Comparison of ENCODE assay signal across 23 cellular contexts in the genomic region with DNA sequence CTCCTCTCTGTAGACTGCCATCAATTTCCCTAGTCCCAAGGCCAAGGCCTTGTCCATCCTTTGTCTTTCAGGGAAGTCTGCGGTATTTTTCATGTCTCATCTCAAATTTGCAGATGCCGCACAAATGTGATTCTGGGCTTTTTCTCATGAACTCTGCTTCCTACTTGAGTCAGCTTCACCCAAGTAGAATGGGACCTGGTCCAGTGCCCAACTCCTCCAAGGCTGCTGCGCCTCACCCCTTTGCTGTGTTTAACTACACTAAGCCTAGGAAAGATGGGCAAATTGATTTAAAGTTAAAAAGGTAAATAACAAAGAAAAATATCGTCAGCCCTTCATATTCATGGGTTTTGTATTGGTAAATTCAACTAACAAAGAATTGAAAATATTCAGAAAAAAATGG.
"Had no signal": no experiment of that assay in that cellular context is flagged by ENCODE, and none has a peak within 500 bp of the region (broad histone marks: within the 10 kb centered on the region; RNA-seq: fewer than 3 reads in every experiment).

No MANE protein-coding gene starts in this region.

- H3K4me1 ChIP-seq: stomach, suprapubic skin, testis, tibial artery, tibial nerve, transverse colon, upper lobe of left lung, upper lobe of right lung, uterus, vagina had no signal

- H3K27me3 ChIP-seq: stomach, testis, tibial artery, tibial nerve, transverse colon, upper lobe of left lung, upper lobe of right lung, uterus, vagina had no signal

- H3K9me3 ChIP-seq: testis, upper lobe of right lung, uterus, vagina had no signal

- DNase-seq: stimulated activated CD4-positive, alpha-beta T cell treated with anti-CD3 and anti-CD28 coated beads, Interleukin-2, amount 100 ng/mL, for 48 hours; stimulated activated CD4-positive, alpha-beta T cell treated with anti-CD3 and anti-CD28 coated beads, Interleukin-4, amount 100 ng/mL, for 1 hour; stimulated activated CD4-positive, alpha-beta T cell treated with anti-CD3 and anti-CD28 coated beads, Interleukin-4, amount 100 ng/mL, for 24 hours; stimulated activated CD4-positive, alpha-beta T cell treated with anti-CD3 and anti-CD28 coated beads, Interleukin-4, amount 100 ng/mL, for 4 hours; stimulated activated CD8-positive, alpha-beta memory T cell treated with anti-CD3 and anti-CD28 coated beads, Interleukin-4, amount 100 ng/mL, for 48 hours; stimulated activated naive B cell treated with anti-CD40 and anti-IgM and Interleukin-4, amounts not matched to agents 10 μg/mL and 1 μg/mL and 100 μg/mL, for 72 hours; stimulated activated naive CD4-positive, alpha-beta T cell; stimulated activated naive CD4-positive, alpha-beta T cell treated with Interleukin-2 at 50 U/mL for 16 hours; stimulated activated naive CD8-positive, alpha-beta T cell treated with anti-CD3 and anti-CD28 coated beads, Interleukin-15, amount 100 ng/mL, for 72 hours; stimulated activated naive CD8-positive, alpha-beta T cell treated with anti-CD3 and anti-CD28 coated beads, Interleukin-15, Interleukin-2, amounts not matched to agents 100 U/mL and 50 U/mL, for 24 hours; stomach; substantia nigra; testis; tibial artery; transverse colon; trophoblast cell; upper lobe of left lung; upper lobe of right lung; uterus had no signal

- H3K27ac ChIP-seq: stomach, suprapubic skin, testis, thoracic aorta, tibial artery, tibial nerve, transverse colon, upper lobe of left lung, upper lobe of right lung, uterus, vagina had no signal

- H3K36me3 ChIP-seq: stomach, suprapubic skin, thoracic aorta, tibial artery, tibial nerve, transverse colon, upper lobe of left lung, upper lobe of right lung, uterus, vagina had no signal

- H3K4me3 ChIP-seq: stomach, suprapubic skin, testis, thoracic aorta, tibial artery, tibial nerve, transverse colon, upper lobe of left lung, upper lobe of right lung, uterus, vagina had no signal
